In the genomic region with DNA sequence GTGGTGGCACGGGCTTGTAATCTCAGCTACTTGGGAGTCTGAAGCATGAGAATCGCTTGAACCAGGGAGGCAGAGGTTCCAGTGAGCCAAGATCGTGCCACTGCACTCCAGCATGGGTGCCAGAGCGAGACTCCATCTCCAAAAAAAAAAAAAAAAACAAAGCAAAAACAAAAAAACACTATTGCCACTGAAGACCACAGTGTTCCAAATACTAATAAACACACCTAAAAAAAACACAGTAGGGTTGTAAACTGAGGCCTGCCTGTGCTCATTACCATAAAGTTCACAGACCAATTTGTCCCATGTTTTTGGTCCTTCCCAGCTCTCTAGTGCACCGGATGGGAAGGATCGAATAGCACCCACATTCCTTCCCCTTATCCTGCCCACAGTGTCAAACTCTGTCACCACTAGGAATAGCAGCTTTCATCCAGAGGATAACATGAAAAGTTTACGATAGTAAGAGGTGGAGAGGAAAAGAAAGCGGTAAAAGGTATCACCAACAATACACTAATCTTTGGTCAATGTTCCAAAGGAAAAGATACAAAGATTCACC, we compare ENCODE assay signal across 2 cellular contexts.
TF ChIP-seq lines count a peak whose summit lies in the region.

No MANE protein-coding gene starts in this region.

TF ChIP-seq in HEK293, 187 proteins besides CTCF, POLR2A, EP300 and RAD21:
- TF ChIP-seq, protein P1, sequence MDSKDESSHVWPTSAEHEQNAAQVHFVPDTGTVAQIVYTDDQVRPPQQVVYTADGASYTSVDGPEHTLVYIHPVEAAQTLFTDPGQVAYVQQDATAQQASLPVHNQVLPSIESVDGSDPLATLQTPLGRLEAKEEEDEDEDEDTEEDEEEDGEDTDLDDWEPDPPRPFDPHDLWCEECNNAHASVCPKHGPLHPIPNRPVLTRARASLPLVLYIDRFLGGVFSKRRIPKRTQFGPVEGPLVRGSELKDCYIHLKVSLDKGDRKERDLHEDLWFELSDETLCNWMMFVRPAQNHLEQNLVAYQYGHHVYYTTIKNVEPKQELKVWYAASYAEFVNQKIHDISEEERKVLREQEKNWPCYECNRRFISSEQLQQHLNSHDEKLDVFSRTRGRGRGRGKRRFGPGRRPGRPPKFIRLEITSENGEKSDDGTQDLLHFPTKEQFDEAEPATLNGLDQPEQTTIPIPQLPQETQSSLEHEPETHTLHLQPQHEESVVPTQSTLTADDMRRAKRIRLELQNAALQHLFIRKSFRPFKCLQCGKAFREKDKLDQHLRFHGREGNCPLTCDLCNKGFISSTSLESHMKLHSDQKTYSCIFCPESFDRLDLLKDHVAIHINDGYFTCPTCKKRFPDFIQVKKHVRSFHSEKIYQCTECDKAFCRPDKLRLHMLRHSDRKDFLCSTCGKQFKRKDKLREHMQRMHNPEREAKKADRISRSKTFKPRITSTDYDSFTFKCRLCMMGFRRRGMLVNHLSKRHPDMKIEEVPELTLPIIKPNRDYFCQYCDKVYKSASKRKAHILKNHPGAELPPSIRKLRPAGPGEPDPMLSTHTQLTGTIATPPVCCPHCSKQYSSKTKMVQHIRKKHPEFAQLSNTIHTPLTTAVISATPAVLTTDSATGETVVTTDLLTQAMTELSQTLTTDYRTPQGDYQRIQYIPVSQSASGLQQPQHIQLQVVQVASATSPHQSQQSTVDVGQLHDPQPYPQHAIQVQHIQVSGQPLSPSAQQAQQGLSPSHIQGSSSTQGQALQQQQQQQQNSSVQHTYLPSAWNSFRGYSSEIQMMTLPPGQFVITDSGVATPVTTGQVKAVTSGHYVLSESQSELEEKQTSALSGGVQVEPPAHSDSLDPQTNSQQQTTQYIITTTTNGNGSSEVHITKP (tag by site-specific recombination; IDR thresholded peaks at IDR 0.05), result peak; percentile 95
- TF ChIP-seq SP2 (tag by site-specific recombination; IDR thresholded peaks at IDR 0.05), result no peak
- TF ChIP-seq EGR2 (tag by site-specific recombination; IDR thresholded peaks at IDR 0.05; ENCODE audit: low read depth), result peak; percentile 30; the same call in 1 of the 2 replicates
- no peak for TF ChIP-seq ZNF19 (tag by site-specific recombination; IDR thresholded peaks at IDR 0.05; ENCODE audit: low read depth)
- TF ChIP-seq, protein P2, sequence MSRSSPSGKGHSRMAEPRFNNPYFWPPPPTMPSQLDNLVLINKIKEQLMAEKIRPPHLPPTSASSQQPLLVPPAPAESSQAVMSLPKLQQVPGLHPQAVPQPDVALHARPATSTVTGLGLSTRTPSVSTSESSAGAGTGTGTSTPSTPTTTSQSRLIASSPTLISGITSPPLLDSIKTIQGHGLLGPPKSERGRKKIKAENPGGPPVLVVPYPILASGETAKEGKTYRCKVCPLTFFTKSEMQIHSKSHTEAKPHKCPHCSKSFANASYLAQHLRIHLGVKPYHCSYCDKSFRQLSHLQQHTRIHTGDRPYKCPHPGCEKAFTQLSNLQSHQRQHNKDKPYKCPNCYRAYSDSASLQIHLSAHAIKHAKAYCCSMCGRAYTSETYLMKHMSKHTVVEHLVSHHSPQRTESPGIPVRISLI (tag by site-specific recombination; IDR thresholded peaks at IDR 0.05), result no peak
- TF ChIP-seq FEZF1 (tag by site-specific recombination; IDR thresholded peaks at IDR 0.05), result no peak
- TF ChIP-seq, protein P3, sequence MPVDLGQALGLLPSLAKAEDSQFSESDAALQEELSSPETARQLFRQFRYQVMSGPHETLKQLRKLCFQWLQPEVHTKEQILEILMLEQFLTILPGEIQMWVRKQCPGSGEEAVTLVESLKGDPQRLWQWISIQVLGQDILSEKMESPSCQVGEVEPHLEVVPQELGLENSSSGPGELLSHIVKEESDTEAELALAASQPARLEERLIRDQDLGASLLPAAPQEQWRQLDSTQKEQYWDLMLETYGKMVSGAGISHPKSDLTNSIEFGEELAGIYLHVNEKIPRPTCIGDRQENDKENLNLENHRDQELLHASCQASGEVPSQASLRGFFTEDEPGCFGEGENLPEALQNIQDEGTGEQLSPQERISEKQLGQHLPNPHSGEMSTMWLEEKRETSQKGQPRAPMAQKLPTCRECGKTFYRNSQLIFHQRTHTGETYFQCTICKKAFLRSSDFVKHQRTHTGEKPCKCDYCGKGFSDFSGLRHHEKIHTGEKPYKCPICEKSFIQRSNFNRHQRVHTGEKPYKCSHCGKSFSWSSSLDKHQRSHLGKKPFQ (tag by site-specific recombination; IDR thresholded peaks at IDR 0.05), result no peak
- no peak for TF ChIP-seq ZNF248 (tag by site-specific recombination; IDR thresholded peaks at IDR 0.05)
- TF ChIP-seq ZNF830 (tag by site-specific recombination; IDR thresholded peaks at IDR 0.05; ENCODE audit: low read depth), result no peak
- peak; percentile 54; the same call in 1 of the 2 replicates for TF ChIP-seq ZNF600 (tag by site-specific recombination; IDR thresholded peaks at IDR 0.05)
- TF ChIP-seq ZBTB21 (tag by site-specific recombination; IDR thresholded peaks at IDR 0.05), result no peak

TF ChIP-seq in WTC11, 78 proteins besides CTCF, POLR2A, EP300 and RAD21 (continued from another document):
- TF ChIP-seq, protein P4, sequence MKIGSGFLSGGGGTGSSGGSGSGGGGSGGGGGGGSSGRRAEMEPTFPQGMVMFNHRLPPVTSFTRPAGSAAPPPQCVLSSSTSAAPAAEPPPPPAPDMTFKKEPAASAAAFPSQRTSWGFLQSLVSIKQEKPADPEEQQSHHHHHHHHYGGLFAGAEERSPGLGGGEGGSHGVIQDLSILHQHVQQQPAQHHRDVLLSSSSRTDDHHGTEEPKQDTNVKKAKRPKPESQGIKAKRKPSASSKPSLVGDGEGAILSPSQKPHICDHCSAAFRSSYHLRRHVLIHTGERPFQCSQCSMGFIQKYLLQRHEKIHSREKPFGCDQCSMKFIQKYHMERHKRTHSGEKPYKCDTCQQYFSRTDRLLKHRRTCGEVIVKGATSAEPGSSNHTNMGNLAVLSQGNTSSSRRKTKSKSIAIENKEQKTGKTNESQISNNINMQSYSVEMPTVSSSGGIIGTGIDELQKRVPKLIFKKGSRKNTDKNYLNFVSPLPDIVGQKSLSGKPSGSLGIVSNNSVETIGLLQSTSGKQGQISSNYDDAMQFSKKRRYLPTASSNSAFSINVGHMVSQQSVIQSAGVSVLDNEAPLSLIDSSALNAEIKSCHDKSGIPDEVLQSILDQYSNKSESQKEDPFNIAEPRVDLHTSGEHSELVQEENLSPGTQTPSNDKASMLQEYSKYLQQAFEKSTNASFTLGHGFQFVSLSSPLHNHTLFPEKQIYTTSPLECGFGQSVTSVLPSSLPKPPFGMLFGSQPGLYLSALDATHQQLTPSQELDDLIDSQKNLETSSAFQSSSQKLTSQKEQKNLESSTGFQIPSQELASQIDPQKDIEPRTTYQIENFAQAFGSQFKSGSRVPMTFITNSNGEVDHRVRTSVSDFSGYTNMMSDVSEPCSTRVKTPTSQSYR (CRISPR knock-in tag; IDR thresholded peaks at IDR 0.05), result no peak
